Comparison of ENCODE assay signal across 20 cellular contexts in the genomic region with DNA sequence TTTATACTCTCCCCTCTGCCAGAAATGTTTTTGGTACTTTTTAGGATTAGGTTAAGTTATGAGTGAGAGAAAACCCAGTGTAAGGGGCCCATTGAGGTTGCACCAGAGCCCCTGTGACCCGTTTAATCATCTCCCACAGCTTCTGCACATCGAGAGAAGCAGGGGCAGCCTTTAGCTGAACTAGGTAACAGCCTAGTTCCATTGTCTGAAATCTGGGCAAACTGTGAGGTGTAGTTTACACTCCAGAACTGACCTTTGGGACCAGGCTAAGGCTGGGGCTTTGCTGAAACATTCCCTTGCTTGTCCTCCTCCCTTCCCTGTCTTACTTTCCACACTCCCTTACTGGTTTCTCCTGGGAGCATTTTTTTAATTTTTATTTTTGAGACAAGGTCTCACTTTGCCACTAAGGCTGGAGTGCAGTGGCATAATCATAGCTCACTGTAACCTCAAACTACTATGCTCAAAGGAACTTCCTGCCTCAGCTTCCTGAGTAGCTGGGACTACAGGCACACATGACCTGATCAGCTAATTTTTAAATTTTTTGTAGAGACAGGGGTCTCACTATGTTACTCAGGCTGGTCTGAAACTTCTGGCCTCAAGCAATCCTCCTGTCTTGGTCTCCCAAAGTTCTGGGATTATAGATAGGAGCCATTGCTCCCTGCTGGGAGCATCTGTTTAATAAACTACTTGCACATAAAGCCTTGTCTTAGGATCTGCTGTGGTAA. TPM values are rescaled to one million over a fixed set of nuclear protein-coding genes. Genes with fewer than 3 reads are reported as not detected.
DNase-seq lines count a peak whose midpoint lies in the region; ATAC-seq and TF ChIP-seq lines count a peak whose summit lies in the region.
"Had no signal": no experiment of that assay in that cellular context is flagged by ENCODE, and none has a peak within 500 bp of the region (broad histone marks: within the 10 kb centered on the region; RNA-seq: fewer than 3 reads in every experiment).

No MANE protein-coding gene starts in this region.

- peaks cover 5% of the 10 kb centered on the region for H3K9me3 Mint-ChIP-seq in activated naive CD4-positive, alpha-beta T cell treated with anti-CD3 and anti-CD28 coated beads for 36 hours
- H3K9me3 Mint-ChIP-seq in activated CD4-positive, alpha-beta memory T cell treated with anti-CD3 and anti-CD28 coated beads for 36 hours: peaks cover 4% of the 10 kb centered on the region
- H3K9me3 Mint-ChIP-seq: neural crest cell had no signal

- no peaks in the 10 kb centered on the region for H3K27me3 Mint-ChIP-seq in activated naive CD4-positive, alpha-beta T cell treated with anti-CD3 and anti-CD28 coated beads for 36 hours (ENCODE audit: low read depth)
- no peaks in the 10 kb centered on the region for H3K27me3 Mint-ChIP-seq in activated CD4-positive, alpha-beta memory T cell treated with anti-CD3 and anti-CD28 coated beads for 36 hours

- H3K36me3 ChIP-seq in transverse colon: no peaks in the 10 kb centered on the region
- H3K36me3 ChIP-seq: thoracic aorta had no signal

- H3K4me3 ChIP-seq in transverse colon: no peak overlapping the region
- H3K4me3 ChIP-seq: thoracic aorta had no signal

- H3K9me3 ChIP-seq in transverse colon: no peaks in the 10 kb centered on the region
- H3K9me3 ChIP-seq: thoracic aorta had no signal

- no peak overlapping the region for H3K4me3 Mint-ChIP-seq in activated naive CD4-positive, alpha-beta T cell treated with anti-CD3 and anti-CD28 coated beads for 36 hours
- H3K4me3 Mint-ChIP-seq in activated CD4-positive, alpha-beta memory T cell treated with anti-CD3 and anti-CD28 coated beads for 36 hours: no peak overlapping the region
- H3K4me3 Mint-ChIP-seq: endodermal cell, neural crest cell had no signal

- no peak for TF ChIP-seq POLR2A in transverse colon (IDR thresholded peaks at IDR 0.05)

- peak; percentile 53 for ATAC-seq in left colon

- POLR2A ChIA-PET in activated CD4-positive, alpha-beta memory T cell treated with anti-CD3 and anti-CD28 coated beads for 36 hours (lab: Charles Lee): no interaction called here

- WGBS in transverse colon (ENCODE audit: low coverage in 1 of 2), 2 donors: 58% methylated on average over 2 of the region's 2 CpGs; no CpG with 5 or more reads in 1 of the 2 donors

- TF ChIP-seq EP300 in transverse colon (IDR thresholded peaks at IDR 0.05; ENCODE audit: low read depth): no peak

- no peak for TF ChIP-seq CTCF in transverse colon (IDR thresholded peaks at IDR 0.05)

- in situ Hi-C loops in transverse colon (cut with MboI; ENCODE audit: low pct_ligation_motif_present in 1 of 4, low pct_unique_long_range_greater_than_20kb in 1 of 4, low sequenced_read_pairs in 3 of 4): no loop called here

- CTCF ChIA-PET in activated naive CD4-positive, alpha-beta T cell treated with anti-CD3 and anti-CD28 coated beads for 36 hours (lab: Charles Lee): interaction anchor here (0.7 to 7.1 kb wide), 4 partner anchors 11 to 25 kb away, joined by 3 to 69 read pairs (median 10); partner anchors contain the start of gene DHRS2
- CTCF ChIA-PET in activated CD4-positive, alpha-beta memory T cell treated with anti-CD3 and anti-CD28 coated beads for 36 hours (lab: Charles Lee): interaction anchor here (0.7 to 6.8 kb wide), 4 partner anchors 14 to 51 kb away, joined by 3 to 72 read pairs (median 10); no protein-coding TSS in a partner anchor

- no peaks in the 10 kb centered on the region for H3K27me3 ChIP-seq in transverse colon

- peaks cover 40% of the 10 kb centered on the region for H3K4me1 Mint-ChIP-seq in activated naive CD4-positive, alpha-beta T cell treated with anti-CD3 and anti-CD28 coated beads for 36 hours (ENCODE audit: low read depth)
- H3K4me1 Mint-ChIP-seq in activated CD4-positive, alpha-beta memory T cell treated with anti-CD3 and anti-CD28 coated beads for 36 hours (ENCODE audit: low read depth): peaks cover 47% of the 10 kb centered on the region
- H3K4me1 Mint-ChIP-seq: neural crest cell had no signal

- H3K27ac Mint-ChIP-seq in activated naive CD4-positive, alpha-beta T cell treated with anti-CD3 and anti-CD28 coated beads for 36 hours: peak overlapping the region; percentile 82
- peak overlapping the region; percentile 86 for H3K27ac Mint-ChIP-seq in activated CD4-positive, alpha-beta memory T cell treated with anti-CD3 and anti-CD28 coated beads for 36 hours
- H3K27ac Mint-ChIP-seq: endodermal cell had no signal

- DNase-seq in activated naive CD4-positive, alpha-beta T cell treated with anti-CD3 and anti-CD28 coated beads for 36 hours: peak; percentile 19
- DNase-seq in activated naive CD4-positive, alpha-beta T cell treated with anti-CD3 and anti-CD28 coated beads, Interleukin-2, amount 50 U/mL, for 16 hours: no peak
- no peak for DNase-seq in activated CD4-positive, alpha-beta memory T cell treated with anti-CD3 and anti-CD28 coated beads for 36 hours
- no peak for DNase-seq in left colon
- no peak for DNase-seq in transverse colon
- DNase-seq in mucosa of gallbladder (ENCODE audit: low spot score): no peak
- no peak for DNase-seq in NCI-H2029 treated with DMSO at 0.1 percent for 48 hours (lab: John Stamatoyannopoulos, UW)
- no peak for DNase-seq in NCI-H1105 treated with DMSO at 0.1 percent for 48 hours (lab: John Stamatoyannopoulos, UW)
- DNase-seq: activated CD4-positive, CD25-positive, alpha-beta regulatory T cell treated with anti-CD3 and anti-CD28 coated beads, Interleukin-2, amount 50 U/mL, for 72 hours; activated effector memory CD4-positive, alpha-beta T cell treated with anti-CD3 and anti-CD28 coated beads, Interleukin-2, amount 50 U/mL, for 16 hours; DMS 273 treated with DMSO at 0.1 percent for 48 hours; endodermal cell; MV-4-11; NCI-H82; retina; stimulated activated CD4-positive, alpha-beta T cell treated with anti-CD3 and anti-CD28 coated beads, Interleukin-1b, Interleukin-23, amount 100 ng/mL, for 48 hours had no signal

- peaks cover 0 to 59% (median 40%) of the 10 kb centered on the region in 4 donors for H3K4me1 ChIP-seq in transverse colon

- H3K27ac ChIP-seq in transverse colon: peak overlapping the region; percentile 14 to 76 (median 68)
- H3K27ac ChIP-seq: RWPE1, thoracic aorta had no signal

- intact Hi-C loops in activated naive CD4-positive, alpha-beta T cell treated with anti-CD3 and anti-CD28 coated beads for 36 hours (cut with micrococcal nuclease): no loop called here
- intact Hi-C loops in activated CD4-positive, alpha-beta memory T cell treated with anti-CD3 and anti-CD28 coated beads for 36 hours (cut with micrococcal nuclease): no loop called here
- intact Hi-C loops in left colon (cut with DNase I, micrococcal nuclease): no loop called here
- intact Hi-C loops in transverse colon (cut with DNase I; ENCODE audit: low total_unique reads): no loop called here

- H3K36me3 Mint-ChIP-seq in activated naive CD4-positive, alpha-beta T cell treated with anti-CD3 and anti-CD28 coated beads for 36 hours (ENCODE audit: low read depth): peaks cover 2% of the 10 kb centered on the region
- peaks cover 6% of the 10 kb centered on the region for H3K36me3 Mint-ChIP-seq in activated CD4-positive, alpha-beta memory T cell treated with anti-CD3 and anti-CD28 coated beads for 36 hours

RNA-seq across cellular contexts. Expression of gene DHRS2, which starts 25.9 kb away (rescaled TPM):
- under 1 TPM; 0.17 to 0.26 TPM for total RNA-seq in activated naive CD4-positive, alpha-beta T cell treated with anti-CD3 and anti-CD28 coated beads for 36 hours
- total RNA-seq in activated CD4-positive, alpha-beta memory T cell treated with anti-CD3 and anti-CD28 coated beads for 36 hours: 1 to 10 TPM; 2.5 to 2.6 TPM
- under 1 TPM; 0.22 to 0.34 TPM for total RNA-seq in left colon
- total RNA-seq in transverse colon: not detected
- total RNA-seq in mucosa of gallbladder: 0.43 TPM
- total RNA-seq: neural crest cell, thoracic aorta had no signal

RNA-seq across cellular contexts. Expression of gene JPH4, which starts 31.7 kb away (rescaled TPM):
- under 1 TPM in 1 of 2 experiments, not detected in 1; 0.05 TPM for total RNA-seq in activated naive CD4-positive, alpha-beta T cell treated with anti-CD3 and anti-CD28 coated beads for 36 hours
- under 1 TPM in 1 of 2 experiments, not detected in 1; 0.12 TPM for total RNA-seq in activated CD4-positive, alpha-beta memory T cell treated with anti-CD3 and anti-CD28 coated beads for 36 hours
- total RNA-seq in left colon: under 1 TPM; 0.21 to 0.84 TPM
- total RNA-seq in transverse colon: under 1 TPM in 2 of 4 donors, not detected in 2; 0.27 to 0.48 TPM
- 1.2 TPM for total RNA-seq in mucosa of gallbladder
- total RNA-seq: lung microvascular endothelial cell had no signal

RNA-seq across cellular contexts. Expression of gene AP1G2, which starts 42.7 kb away (rescaled TPM):
- 100 to 1,000 TPM; 205 to 216 TPM for total RNA-seq in activated naive CD4-positive, alpha-beta T cell treated with anti-CD3 and anti-CD28 coated beads for 36 hours
- 100 to 1,000 TPM; 182 to 190 TPM for total RNA-seq in activated CD4-positive, alpha-beta memory T cell treated with anti-CD3 and anti-CD28 coated beads for 36 hours
- total RNA-seq in left colon: 100 to 1,000 TPM; 159 to 174 TPM
- total RNA-seq in transverse colon: 100 to 1,000 TPM; 163 to 508 (median 237) TPM
- total RNA-seq in mucosa of gallbladder: 294 TPM

RNA-seq across cellular contexts. Expression of gene THTPA, which starts 54.2 kb away (rescaled TPM):
- total RNA-seq in activated naive CD4-positive, alpha-beta T cell treated with anti-CD3 and anti-CD28 coated beads for 36 hours: 1 to 10 TPM; 6.2 to 6.6 TPM
- total RNA-seq in activated CD4-positive, alpha-beta memory T cell treated with anti-CD3 and anti-CD28 coated beads for 36 hours: 1 to 10 TPM; 7.7 to 8.2 TPM
- 10 to 100 TPM; 15.7 to 16.6 TPM for total RNA-seq in left colon
- total RNA-seq in transverse colon: 10 to 100 TPM in 3 of 4 donors, 1 to 10 TPM in 1; 6.8 to 34.0 (median 26.0) TPM
- total RNA-seq in mucosa of gallbladder: 29.1 TPM

RNA-seq across cellular contexts. Expression of gene ZFHX2, which starts 58.7 kb away (rescaled TPM):
- under 1 TPM; 0.36 to 0.57 TPM for total RNA-seq in activated naive CD4-positive, alpha-beta T cell treated with anti-CD3 and anti-CD28 coated beads for 36 hours
- total RNA-seq in activated CD4-positive, alpha-beta memory T cell treated with anti-CD3 and anti-CD28 coated beads for 36 hours: 1 to 10 TPM; 1.2 to 1.4 TPM
- 1 to 10 TPM in 1 of 2 donors, under 1 TPM in 1; 0.49 to 1.9 TPM for total RNA-seq in left colon
- total RNA-seq in transverse colon: 1 to 10 TPM in 1 of 4 donors, under 1 TPM in 3; 0.20 to 1.1 (median 0.68) TPM
- 12.5 TPM for total RNA-seq in mucosa of gallbladder
